In the genomic region with DNA sequence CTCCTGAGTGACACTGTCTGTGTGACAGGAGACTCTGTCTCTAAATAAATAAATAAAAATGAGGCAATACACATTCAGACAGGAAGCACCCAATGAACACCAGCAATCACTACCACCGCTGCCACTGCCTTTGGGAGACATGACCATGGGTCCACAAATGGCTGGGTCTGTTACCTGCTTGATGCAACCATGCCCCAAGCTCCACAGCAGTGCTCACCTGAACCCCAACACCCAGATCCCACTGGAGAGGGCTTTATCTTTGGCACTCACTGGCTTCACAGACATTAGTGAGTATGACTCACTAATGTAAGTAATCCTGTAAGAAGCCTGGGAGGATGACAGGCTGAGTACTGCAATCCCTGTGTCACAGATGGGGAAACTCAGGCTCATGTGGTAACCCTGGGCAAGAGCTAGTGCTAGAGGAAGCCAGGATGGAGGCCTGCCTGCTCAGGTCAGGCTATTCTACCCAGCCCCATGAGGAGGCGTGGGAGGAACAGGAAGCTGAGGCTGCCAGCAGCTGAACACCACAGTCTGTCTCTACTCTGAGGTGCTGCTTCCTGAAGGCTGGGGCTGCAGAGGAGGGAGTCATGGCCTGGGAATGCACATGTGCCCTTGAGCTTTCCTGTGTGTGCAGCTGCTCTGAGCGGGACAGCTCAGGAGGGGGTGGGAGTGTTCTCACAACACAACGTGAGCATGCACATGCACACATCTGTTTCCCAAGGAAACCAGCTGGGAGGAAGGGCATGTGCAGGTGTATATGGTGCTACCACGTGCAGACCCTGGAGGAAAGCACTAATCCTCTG, we compare ENCODE assay signal across 8 cellular contexts. TPM values are rescaled to one million over a fixed set of nuclear protein-coding genes. Genes with fewer than 3 reads are reported as not detected.
DNase-seq lines count a peak whose midpoint lies in the region; ATAC-seq and TF ChIP-seq lines count a peak whose summit lies in the region.

No MANE protein-coding gene starts in this region.

- POLR2A ChIA-PET in OCI-LY7 (lab: Charles Lee), result interaction anchor here (0.6 to 1.6 kb wide), 11 partner anchors 15 to 577 kb away, joined by 3 to 9 read pairs (median 3); partner anchors contain the start of gene SLC9A1

- H3K27ac Mint-ChIP-seq in neural crest cell (ENCODE audit: unreplicated experiment), result peak overlapping the region; percentile 81

- no peaks in the 10 kb centered on the region for H3K36me3 Mint-ChIP-seq in neural crest cell (ENCODE audit: low read depth)

- H3K36me3 ChIP-seq in OCI-LY7 (ENCODE audit: insufficient read depth, low read length) (peaks cover 12% of the 10 kb centered on the region; the same call in 1 of the 2 replicates), esophagus squamous epithelium (peaks cover 4 to 28% (median 12%) of the 10 kb centered on the region in 3 donors)

- peak overlapping the region; percentile 39 for H3K4me2 ChIP-seq in OCI-LY7 (ENCODE audit: low read length)

- peak overlapping the region; percentile 37; the same call in 1 of the 2 replicates for H2AFZ ChIP-seq in OCI-LY7 (ENCODE audit: low read length)

- 15% methylated on average over 4 of the region's 5 CpGs; no CpG with 5 or more reads in 1 of the 2 donors for WGBS in esophagus squamous epithelium, 2 donors

- no peaks in the 10 kb centered on the region for H3K9me2 ChIP-seq in OCI-LY7 (ENCODE audit: insufficient read depth, low read length)

- intact Hi-C loops in OCI-LY7 (cut with micrococcal nuclease; ENCODE audit: unreplicated experiment) (loop anchor here (2.0 kb wide), 2 partner anchors 25 to 43 kb away; partner anchors contain the start of gene SLC9A1), esophagus squamous epithelium (cut with DNase I) (no loop called here)

- DNase-seq in NCI-H2029 (lab: John Stamatoyannopoulos, UW), result peak; percentile 52
- no peak for DNase-seq in NCI-H2029 treated with DMSO at 0.1 percent for 48 hours (lab: John Stamatoyannopoulos, UW)
- DNase-seq in OCI-LY7 (ENCODE audit: low spot score), result peak; percentile 80
- DNase-seq in activated T-cell treated with anti-CD3 and anti-CD28 coated beads, Interleukin-2, amount 50 U/mL, for 1 hour, result peak; percentile 62
- DNase-seq in esophagus squamous epithelium (lab: John Stamatoyannopoulos, UW), result peak; percentile 59
- no peak for DNase-seq in neural crest cell (ENCODE audit: low read depth, low spot score)
- DNase-seq in stromal cell of bone marrow (ENCODE audit: low read depth), result peak; percentile 98

- no peaks in the 10 kb centered on the region for H4K20me1 ChIP-seq in OCI-LY7 (ENCODE audit: insufficient read depth, low read length)

- H3K4me3 ChIP-seq in OCI-LY7 (ENCODE audit: low read depth, low read length, poor library complexity, severe bottlenecking) (no peak overlapping the region), esophagus squamous epithelium (no peak overlapping the region)

- BruUV-seq in OCI-LY7 (replicated peaks; lab: Mats Ljungman, UMichigan), result no TSS peak

- H3K27ac ChIP-seq in OCI-LY7 (ENCODE audit: low read depth, low read length, poor library complexity, severe bottlenecking), result peak overlapping the region; percentile 37
- H3K27ac ChIP-seq in esophagus squamous epithelium, result peak overlapping the region; percentile 46 to 85 (median 64)

- TF ChIP-seq CTCF in OCI-LY7 (conservative IDR thresholded peaks at IDR 0.05; ENCODE audit: low read length), result peak; percentile 64
- peak; percentile 12 to 60 (median 39) for TF ChIP-seq CTCF in esophagus squamous epithelium (IDR thresholded peaks at IDR 0.05)
- TF ChIP-seq CTCF in neural crest cell (conservative IDR thresholded peaks at IDR 0.05), result no peak

- H3K4me1 ChIP-seq in OCI-LY7 (ENCODE audit: insufficient read depth, low read length, poor library complexity, severe bottlenecking) (peaks cover 20% of the 10 kb centered on the region), esophagus squamous epithelium (peaks cover 14 to 52% (median 32%) of the 10 kb centered on the region in 3 donors)

- TF ChIP-seq POLR2A in esophagus squamous epithelium (IDR thresholded peaks at IDR 0.05), result no peak

- no peaks in the 10 kb centered on the region for H3K27me3 Mint-ChIP-seq in neural crest cell (ENCODE audit: low read depth)

- ATAC-seq in HG02885 (IDR thresholded peaks at IDR 0.05; ENCODE audit: poor library complexity, unreplicated experiment), result peak; percentile 87

- no peaks in the 10 kb centered on the region for H3K27me3 ChIP-seq in esophagus squamous epithelium

- H3K4me1 Mint-ChIP-seq in neural crest cell, result peaks cover 5% of the 10 kb centered on the region

- no peaks in the 10 kb centered on the region for H3K79me2 ChIP-seq in OCI-LY7 (ENCODE audit: insufficient read depth, low read depth, low read length)

- no peak overlapping the region for H3K4me3 Mint-ChIP-seq in neural crest cell

- CTCF ChIA-PET in OCI-LY7 (lab: Charles Lee; ENCODE audit: unreplicated experiment), result interaction anchor here (0.5 to 1.5 kb wide), 8 partner anchors 9 to 190 kb away, joined by 3 to 9 read pairs (median 3); partner anchors contain the start of gene SLC9A1

- H3K9me3 ChIP-seq in OCI-LY7 (ENCODE audit: low read length), result no peaks in the 10 kb centered on the region
- no peaks in the 10 kb centered on the region for H3K9me3 ChIP-seq in esophagus squamous epithelium

- no peaks in the 10 kb centered on the region for H3K9me3 Mint-ChIP-seq in neural crest cell

RNA-seq across cellular contexts. Expression of gene SLC9A1, which starts 43.0 kb away (rescaled TPM):
- 5.3 and 5.8 TPM in 2 replicates for total RNA-seq in OCI-LY7 (2014; rRNA removed; shearing (Covaris generic))
- 17.4 and 19.2 TPM in 2 replicates for total RNA-seq in OCI-LY7 (2022)
- 10 to 100 TPM; 11.4 to 18.8 (median 16.6) TPM for total RNA-seq in esophagus squamous epithelium
- 24.2 and 27.1 TPM in 2 replicates for total RNA-seq in neural crest cell

Comparison
In these comparisons a context has a peak if more than half of its experiments do, and no peak if none do; other contexts are left out.
1. DNase-seq: peak in NCI-H2029 (single experiment), OCI-LY7 (single experiment), activated T-cell treated with anti-CD3 and anti-CD28 coated beads, Interleukin-2, amount 50 U/mL, for 1 hour (single experiment), esophagus squamous epithelium (single experiment) and stromal cell of bone marrow (single experiment); none in NCI-H2029 treated with DMSO at 0.1 percent for 48 hours (single experiment) and neural crest cell (single experiment).